Comparison of ENCODE assay signal across 1 cellular context in the genomic region with DNA sequence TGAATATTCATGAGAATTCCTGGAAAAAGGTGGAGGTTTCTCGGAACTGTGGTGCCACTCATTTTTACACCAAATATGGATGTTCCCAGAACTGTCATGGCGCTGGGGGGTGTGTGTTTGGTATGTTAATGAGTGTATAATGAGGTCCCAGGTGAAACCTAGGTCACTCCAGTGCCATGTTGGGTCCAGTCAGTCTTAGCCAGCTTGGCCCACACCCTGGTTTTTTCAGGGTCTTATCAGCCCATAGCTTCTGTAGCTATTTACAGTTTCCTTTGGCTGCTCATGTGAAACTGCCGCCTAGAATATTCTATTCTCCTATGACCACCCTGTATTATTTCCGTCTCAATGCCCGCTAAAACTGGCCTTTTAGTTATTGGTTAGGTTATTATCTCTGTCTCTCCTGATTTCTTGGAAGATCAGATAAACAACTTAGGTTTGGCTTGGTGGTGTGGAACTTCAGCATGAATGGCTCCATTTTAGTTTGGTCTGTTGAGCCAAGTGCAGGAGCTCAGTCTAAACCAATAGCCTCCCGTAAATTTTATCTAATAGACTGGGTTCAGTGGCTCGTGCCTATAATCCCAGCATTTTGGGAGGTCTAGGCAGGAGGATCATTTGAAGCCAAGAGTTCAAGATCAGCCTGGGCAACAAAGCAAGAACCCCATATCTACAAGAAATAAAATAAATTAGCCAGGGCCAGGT.
TF ChIP-seq lines count a peak whose summit lies in the region.

No MANE protein-coding gene starts in this region.

TF ChIP-seq in K562, 482 proteins besides CTCF, POLR2A, EP300 and RAD21 (continued from another document and continues in another):
- TF ChIP-seq, protein P1, sequence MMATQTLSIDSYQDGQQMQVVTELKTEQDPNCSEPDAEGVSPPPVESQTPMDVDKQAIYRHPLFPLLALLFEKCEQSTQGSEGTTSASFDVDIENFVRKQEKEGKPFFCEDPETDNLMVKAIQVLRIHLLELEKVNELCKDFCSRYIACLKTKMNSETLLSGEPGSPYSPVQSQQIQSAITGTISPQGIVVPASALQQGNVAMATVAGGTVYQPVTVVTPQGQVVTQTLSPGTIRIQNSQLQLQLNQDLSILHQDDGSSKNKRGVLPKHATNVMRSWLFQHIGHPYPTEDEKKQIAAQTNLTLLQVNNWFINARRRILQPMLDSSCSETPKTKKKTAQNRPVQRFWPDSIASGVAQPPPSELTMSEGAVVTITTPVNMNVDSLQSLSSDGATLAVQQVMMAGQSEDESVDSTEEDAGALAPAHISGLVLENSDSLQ (IDR thresholded peaks at IDR 0.05), result peak; percentile 94
- TF ChIP-seq, protein P2, sequence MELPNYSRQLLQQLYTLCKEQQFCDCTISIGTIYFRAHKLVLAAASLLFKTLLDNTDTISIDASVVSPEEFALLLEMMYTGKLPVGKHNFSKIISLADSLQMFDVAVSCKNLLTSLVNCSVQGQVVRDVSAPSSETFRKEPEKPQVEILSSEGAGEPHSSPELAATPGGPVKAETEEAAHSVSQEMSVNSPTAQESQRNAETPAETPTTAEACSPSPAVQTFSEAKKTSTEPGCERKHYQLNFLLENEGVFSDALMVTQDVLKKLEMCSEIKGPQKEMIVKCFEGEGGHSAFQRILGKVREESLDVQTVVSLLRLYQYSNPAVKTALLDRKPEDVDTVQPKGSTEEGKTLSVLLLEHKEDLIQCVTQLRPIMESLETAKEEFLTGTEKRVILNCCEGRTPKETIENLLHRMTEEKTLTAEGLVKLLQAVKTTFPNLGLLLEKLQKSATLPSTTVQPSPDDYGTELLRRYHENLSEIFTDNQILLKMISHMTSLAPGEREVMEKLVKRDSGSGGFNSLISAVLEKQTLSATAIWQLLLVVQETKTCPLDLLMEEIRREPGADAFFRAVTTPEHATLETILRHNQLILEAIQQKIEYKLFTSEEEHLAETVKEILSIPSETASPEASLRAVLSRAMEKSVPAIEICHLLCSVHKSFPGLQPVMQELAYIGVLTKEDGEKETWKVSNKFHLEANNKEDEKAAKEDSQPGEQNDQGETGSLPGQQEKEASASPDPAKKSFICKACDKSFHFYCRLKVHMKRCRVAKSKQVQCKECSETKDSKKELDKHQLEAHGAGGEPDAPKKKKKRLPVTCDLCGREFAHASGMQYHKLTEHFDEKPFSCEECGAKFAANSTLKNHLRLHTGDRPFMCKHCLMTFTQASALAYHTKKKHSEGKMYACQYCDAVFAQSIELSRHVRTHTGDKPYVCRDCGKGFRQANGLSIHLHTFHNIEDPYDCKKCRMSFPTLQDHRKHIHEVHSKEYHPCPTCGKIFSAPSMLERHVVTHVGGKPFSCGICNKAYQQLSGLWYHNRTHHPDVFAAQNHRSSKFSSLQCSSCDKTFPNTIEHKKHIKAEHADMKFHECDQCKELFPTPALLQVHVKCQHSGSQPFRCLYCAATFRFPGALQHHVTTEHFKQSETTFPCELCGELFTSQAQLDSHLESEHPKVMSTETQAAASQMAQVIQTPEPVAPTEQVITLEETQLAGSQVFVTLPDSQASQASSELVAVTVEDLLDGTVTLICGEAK (IDR thresholded peaks at IDR 0.05), result 0 out of 2 replicates have a peak, but pooled peaks have one; percentile 13
- TF ChIP-seq, protein P2 (CRISPR knock-in tag; IDR thresholded peaks at IDR 0.05), result no peak
- 0 out of 2 replicates have a peak, but pooled peaks have one; percentile 2 for TF ChIP-seq GABPB1 (CRISPR knock-in tag; IDR thresholded peaks at IDR 0.05)
- TF ChIP-seq PCBP2 (IDR thresholded peaks at IDR 0.05; ENCODE audit: low read depth, low read length, poor library complexity, severe bottlenecking), result no peak
- TF ChIP-seq SOX6 (IDR thresholded peaks at IDR 0.05), result peak; percentile 86
- TF ChIP-seq NBN (IDR thresholded peaks at IDR 0.05; ENCODE audit: low read depth), result peak; percentile 29; the same call in 1 of the 2 replicates
- TF ChIP-seq, protein P3, sequence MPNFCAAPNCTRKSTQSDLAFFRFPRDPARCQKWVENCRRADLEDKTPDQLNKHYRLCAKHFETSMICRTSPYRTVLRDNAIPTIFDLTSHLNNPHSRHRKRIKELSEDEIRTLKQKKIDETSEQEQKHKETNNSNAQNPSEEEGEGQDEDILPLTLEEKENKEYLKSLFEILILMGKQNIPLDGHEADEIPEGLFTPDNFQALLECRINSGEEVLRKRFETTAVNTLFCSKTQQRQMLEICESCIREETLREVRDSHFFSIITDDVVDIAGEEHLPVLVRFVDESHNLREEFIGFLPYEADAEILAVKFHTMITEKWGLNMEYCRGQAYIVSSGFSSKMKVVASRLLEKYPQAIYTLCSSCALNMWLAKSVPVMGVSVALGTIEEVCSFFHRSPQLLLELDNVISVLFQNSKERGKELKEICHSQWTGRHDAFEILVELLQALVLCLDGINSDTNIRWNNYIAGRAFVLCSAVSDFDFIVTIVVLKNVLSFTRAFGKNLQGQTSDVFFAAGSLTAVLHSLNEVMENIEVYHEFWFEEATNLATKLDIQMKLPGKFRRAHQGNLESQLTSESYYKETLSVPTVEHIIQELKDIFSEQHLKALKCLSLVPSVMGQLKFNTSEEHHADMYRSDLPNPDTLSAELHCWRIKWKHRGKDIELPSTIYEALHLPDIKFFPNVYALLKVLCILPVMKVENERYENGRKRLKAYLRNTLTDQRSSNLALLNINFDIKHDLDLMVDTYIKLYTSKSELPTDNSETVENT (CRISPR knock-in tag; IDR thresholded peaks at IDR 0.05), result no peak
- TF ChIP-seq EP400 (IDR thresholded peaks at IDR 0.05), result 0 out of 2 replicates have a peak, but pooled peaks have one; percentile 26
- TF ChIP-seq, protein P4, sequence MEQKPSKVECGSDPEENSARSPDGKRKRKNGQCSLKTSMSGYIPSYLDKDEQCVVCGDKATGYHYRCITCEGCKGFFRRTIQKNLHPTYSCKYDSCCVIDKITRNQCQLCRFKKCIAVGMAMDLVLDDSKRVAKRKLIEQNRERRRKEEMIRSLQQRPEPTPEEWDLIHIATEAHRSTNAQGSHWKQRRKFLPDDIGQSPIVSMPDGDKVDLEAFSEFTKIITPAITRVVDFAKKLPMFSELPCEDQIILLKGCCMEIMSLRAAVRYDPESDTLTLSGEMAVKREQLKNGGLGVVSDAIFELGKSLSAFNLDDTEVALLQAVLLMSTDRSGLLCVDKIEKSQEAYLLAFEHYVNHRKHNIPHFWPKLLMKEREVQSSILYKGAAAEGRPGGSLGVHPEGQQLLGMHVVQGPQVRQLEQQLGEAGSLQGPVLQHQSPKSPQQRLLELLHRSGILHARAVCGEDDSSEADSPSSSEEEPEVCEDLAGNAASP (IDR thresholded peaks at IDR 0.05), result no peak
- TF ChIP-seq DDX20 (tag; IDR thresholded peaks at IDR 0.05; ENCODE audit: low read depth), result peak; percentile 91
- no peak for TF ChIP-seq RAD51 (IDR thresholded peaks at IDR 0.05; ENCODE audit: borderline replicate concordance, low read depth)
- TF ChIP-seq, protein P5, sequence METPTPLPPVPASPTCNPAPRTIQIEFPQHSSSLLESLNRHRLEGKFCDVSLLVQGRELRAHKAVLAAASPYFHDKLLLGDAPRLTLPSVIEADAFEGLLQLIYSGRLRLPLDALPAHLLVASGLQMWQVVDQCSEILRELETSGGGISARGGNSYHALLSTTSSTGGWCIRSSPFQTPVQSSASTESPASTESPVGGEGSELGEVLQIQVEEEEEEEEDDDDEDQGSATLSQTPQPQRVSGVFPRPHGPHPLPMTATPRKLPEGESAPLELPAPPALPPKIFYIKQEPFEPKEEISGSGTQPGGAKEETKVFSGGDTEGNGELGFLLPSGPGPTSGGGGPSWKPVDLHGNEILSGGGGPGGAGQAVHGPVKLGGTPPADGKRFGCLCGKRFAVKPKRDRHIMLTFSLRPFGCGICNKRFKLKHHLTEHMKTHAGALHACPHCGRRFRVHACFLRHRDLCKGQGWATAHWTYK (CRISPR knock-in tag; IDR thresholded peaks at IDR 0.05), result peak; percentile 96
- TF ChIP-seq, protein P6, sequence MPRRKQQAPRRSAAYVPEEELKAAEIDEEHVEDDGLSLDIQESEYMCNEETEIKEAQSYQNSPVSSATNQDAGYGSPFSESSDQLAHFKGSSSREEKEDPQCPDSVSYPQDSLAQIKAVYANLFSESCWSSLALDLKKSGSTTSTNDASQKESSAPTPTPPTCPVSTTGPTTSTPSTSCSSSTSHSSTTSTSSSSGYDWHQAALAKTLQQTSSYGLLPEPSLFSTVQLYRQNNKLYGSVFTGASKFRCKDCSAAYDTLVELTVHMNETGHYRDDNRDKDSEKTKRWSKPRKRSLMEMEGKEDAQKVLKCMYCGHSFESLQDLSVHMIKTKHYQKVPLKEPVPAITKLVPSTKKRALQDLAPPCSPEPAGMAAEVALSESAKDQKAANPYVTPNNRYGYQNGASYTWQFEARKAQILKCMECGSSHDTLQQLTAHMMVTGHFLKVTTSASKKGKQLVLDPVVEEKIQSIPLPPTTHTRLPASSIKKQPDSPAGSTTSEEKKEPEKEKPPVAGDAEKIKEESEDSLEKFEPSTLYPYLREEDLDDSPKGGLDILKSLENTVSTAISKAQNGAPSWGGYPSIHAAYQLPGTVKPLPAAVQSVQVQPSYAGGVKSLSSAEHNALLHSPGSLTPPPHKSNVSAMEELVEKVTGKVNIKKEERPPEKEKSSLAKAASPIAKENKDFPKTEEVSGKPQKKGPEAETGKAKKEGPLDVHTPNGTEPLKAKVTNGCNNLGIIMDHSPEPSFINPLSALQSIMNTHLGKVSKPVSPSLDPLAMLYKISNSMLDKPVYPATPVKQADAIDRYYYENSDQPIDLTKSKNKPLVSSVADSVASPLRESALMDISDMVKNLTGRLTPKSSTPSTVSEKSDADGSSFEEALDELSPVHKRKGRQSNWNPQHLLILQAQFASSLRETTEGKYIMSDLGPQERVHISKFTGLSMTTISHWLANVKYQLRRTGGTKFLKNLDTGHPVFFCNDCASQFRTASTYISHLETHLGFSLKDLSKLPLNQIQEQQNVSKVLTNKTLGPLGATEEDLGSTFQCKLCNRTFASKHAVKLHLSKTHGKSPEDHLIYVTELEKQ (CRISPR knock-in tag; IDR thresholded peaks at IDR 0.05), result peak; percentile 87
- no peak; the same call in none of the 2 replicates for TF ChIP-seq GATAD2B (IDR thresholded peaks at IDR 0.05; ENCODE audit: borderline replicate concordance)
- TF ChIP-seq CBFA2T3 (IDR thresholded peaks at IDR 0.05), result peak; percentile 88
- TF ChIP-seq, protein P7, sequence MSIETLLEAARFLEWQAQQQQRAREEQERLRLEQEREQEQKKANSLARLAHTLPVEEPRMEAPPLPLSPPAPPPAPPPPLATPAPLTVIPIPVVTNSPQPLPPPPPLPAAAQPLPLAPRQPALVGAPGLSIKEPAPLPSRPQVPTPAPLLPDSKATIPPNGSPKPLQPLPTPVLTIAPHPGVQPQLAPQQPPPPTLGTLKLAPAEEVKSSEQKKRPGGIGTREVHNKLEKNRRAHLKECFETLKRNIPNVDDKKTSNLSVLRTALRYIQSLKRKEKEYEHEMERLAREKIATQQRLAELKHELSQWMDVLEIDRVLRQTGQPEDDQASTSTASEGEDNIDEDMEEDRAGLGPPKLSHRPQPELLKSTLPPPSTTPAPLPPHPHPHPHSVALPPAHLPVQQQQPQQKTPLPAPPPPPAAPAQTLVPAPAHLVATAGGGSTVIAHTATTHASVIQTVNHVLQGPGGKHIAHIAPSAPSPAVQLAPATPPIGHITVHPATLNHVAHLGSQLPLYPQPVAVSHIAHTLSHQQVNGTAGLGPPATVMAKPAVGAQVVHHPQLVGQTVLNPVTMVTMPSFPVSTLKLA (conservative IDR thresholded peaks at IDR 0.05), result peak; percentile 41 to 58; a peak in 2 of 4 replicates
- TF ChIP-seq FOXM1 (IDR thresholded peaks at IDR 0.05; ENCODE audit: low read depth), result peak; percentile 55
- no peak for TF ChIP-seq FOXM1 (CRISPR knock-in tag; IDR thresholded peaks at IDR 0.05; ENCODE audit: low read depth)
- TF ChIP-seq SRF (CRISPR knock-in tag; IDR thresholded peaks at IDR 0.05), result peak; percentile 90 to 99
- TF ChIP-seq IRF2 (CRISPR knock-in tag; IDR thresholded peaks at IDR 0.05), result no peak
- TF ChIP-seq ZNF311 (CRISPR knock-in tag; IDR thresholded peaks at IDR 0.05), result peak; percentile 90
- TF ChIP-seq BRD9 (IDR thresholded peaks at IDR 0.05; ENCODE audit: low read depth, partially characterized antibody), result peak; percentile 78
- TF ChIP-seq PTTG1 (tag; IDR thresholded peaks at IDR 0.05; ENCODE audit: low read depth), result peak; percentile 89
- TF ChIP-seq TAF7 (tag; IDR thresholded peaks at IDR 0.05), result peak; percentile 46; the same call in 1 of the 2 replicates
- TF ChIP-seq, protein P8, sequence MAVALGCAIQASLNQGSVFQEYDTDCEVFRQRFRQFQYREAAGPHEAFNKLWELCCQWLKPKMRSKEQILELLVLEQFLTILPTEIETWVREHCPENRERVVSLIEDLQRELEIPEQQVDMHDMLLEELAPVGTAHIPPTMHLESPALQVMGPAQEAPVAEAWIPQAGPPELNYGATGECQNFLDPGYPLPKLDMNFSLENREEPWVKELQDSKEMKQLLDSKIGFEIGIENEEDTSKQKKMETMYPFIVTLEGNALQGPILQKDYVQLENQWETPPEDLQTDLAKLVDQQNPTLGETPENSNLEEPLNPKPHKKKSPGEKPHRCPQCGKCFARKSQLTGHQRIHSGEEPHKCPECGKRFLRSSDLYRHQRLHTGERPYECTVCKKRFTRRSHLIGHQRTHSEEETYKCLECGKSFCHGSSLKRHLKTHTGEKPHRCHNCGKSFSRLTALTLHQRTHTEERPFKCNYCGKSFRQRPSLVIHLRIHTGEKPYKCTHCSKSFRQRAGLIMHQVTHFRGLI (CRISPR knock-in tag; IDR thresholded peaks at IDR 0.05), result peak; percentile 76; the same call in 1 of the 2 replicates
- peak; percentile 95 for TF ChIP-seq MEF2D (tag; conservative IDR thresholded peaks at IDR 0.05; ENCODE audit: low read depth)
- TF ChIP-seq TEAD1 (CRISPR knock-in tag; IDR thresholded peaks at IDR 0.05), result peak in 1 of 2 experiments; percentile 89; a peak in 2 of 4 replicates
- no peak for TF ChIP-seq ZNF224 (CRISPR knock-in tag; IDR thresholded peaks at IDR 0.05)
- 0 out of 2 replicates have a peak, but pooled peaks have one; percentile 29 for TF ChIP-seq KHSRP (IDR thresholded peaks at IDR 0.05)
- peak; percentile 88 for TF ChIP-seq L3MBTL2 (IDR thresholded peaks at IDR 0.05)
